8 cellular contexts compared by ENCODE assay signal in genomic region chr6:143451531-143451930, GRCh38. TPM values are rescaled to one million over a fixed set of nuclear protein-coding genes. Genes with fewer than 3 reads are reported as not detected.
DNase-seq lines count a peak whose midpoint lies in the region; ATAC-seq and TF ChIP-seq lines count a peak whose summit lies in the region.

No MANE protein-coding gene starts in this region.

- no peak overlapping the region for H3K9ac ChIP-seq in HUES48 (ENCODE audit: low read depth, low read length)

- H3K4me3 ChIP-seq in AG04449 (ENCODE audit: low read depth, low read length), result peak overlapping the region; percentile 99
- peak overlapping the region; percentile 96 for H3K4me3 ChIP-seq in HUES48 (ENCODE audit: low read depth, low read length)
- peak overlapping the region; percentile 93 for H3K4me3 ChIP-seq in astrocyte of the spinal cord (ENCODE audit: low read depth, low read length)
- H3K4me3 ChIP-seq in mesodermal cell (ENCODE audit: extremely low read depth, insufficient read depth, low read length, poor library complexity, severe bottlenecking), result peak overlapping the region; percentile 84

- DNase-seq in AG04449 (ENCODE audit: low read depth, low spot score), result no peak
- DNase-seq in astrocyte of the spinal cord (ENCODE audit: low read depth, low spot score), result no peak
- no peak for DNase-seq in DMS79 (lab: John Stamatoyannopoulos, UW)
- DNase-seq in dermis blood vessel endothelial cell, result no peak
- DNase-seq in COR-L47 (lab: John Stamatoyannopoulos, UW), result no peak

- POLR2A ChIA-PET in AG04449 (lab: Yijun Ruan, JAX), result no interaction called here

- no peak overlapping the region for H3K27ac ChIP-seq in HUES48 (ENCODE audit: low read depth, low read length)
- H3K27ac ChIP-seq in mesodermal cell (ENCODE audit: low read depth, low read length, severe bottlenecking), result no peak overlapping the region

- H3K4me1 ChIP-seq in HUES48 (ENCODE audit: control insufficient read depth, insufficient read depth, low read length) (peaks cover 8% of the 10 kb centered on the region; the same call in 1 of the 2 replicates), mesodermal cell (ENCODE audit: control insufficient read depth, insufficient read depth, low read length, poor library complexity, severe bottlenecking) (no peaks in the 10 kb centered on the region)

- WGBS in mesodermal cell (ENCODE audit: insufficient coverage in 2 of 2), 2 experiments, result 71% methylated on average over 2 of the region's 4 CpGs; no CpG with 5 or more reads in 1 of the 2 experiments

- CTCF ChIA-PET in AG04449 (lab: Yijun Ruan, JAX), result no interaction called here

- no peaks in the 10 kb centered on the region for H3K9me3 ChIP-seq in HUES48 (ENCODE audit: control insufficient read depth, insufficient read depth, low read length)
- no peaks in the 10 kb centered on the region for H3K9me3 ChIP-seq in mesodermal cell (ENCODE audit: control insufficient read depth, low read length)

- in situ Hi-C loops in astrocyte of the spinal cord (cut with HindIII; ENCODE audit: low sequenced_read_pairs), result no loop called here

- H3K27me3 ChIP-seq in HUES48 (ENCODE audit: control insufficient read depth, insufficient read depth, low read length), result no peaks in the 10 kb centered on the region

- no peak for ATAC-seq in HG03432 (IDR thresholded peaks at IDR 0.05; ENCODE audit: unreplicated experiment)

- H3K36me3 ChIP-seq in HUES48 (ENCODE audit: control insufficient read depth, insufficient read depth, low read length), result 0 out of 2 replicates have a peak, but pooled peaks cover 3% of the 10 kb centered on the region
- peaks cover 4% of the 10 kb centered on the region for H3K36me3 ChIP-seq in mesodermal cell (ENCODE audit: control insufficient read depth, insufficient read depth, low read length)

- TF ChIP-seq CTCF in AG04449 (IDR thresholded peaks at IDR 0.05; ENCODE audit: insufficient read depth, low read length, missing control alignments) (no peak), astrocyte of the spinal cord (IDR thresholded peaks at IDR 0.05; ENCODE audit: low read depth, low read length) (no peak)

RNA-seq across cellular contexts. Expression of gene PEX3, which starts 0.9 kb away (rescaled TPM):
- 11.0 TPM for polyA plus RNA-seq in mesodermal cell (2013, experiment 1 of 2)
- 13.2 TPM for polyA plus RNA-seq in mesodermal cell (2013, experiment 2 of 2)
- 15.1 and 23.4 TPM in 2 replicates for total RNA-seq in dermis blood vessel endothelial cell

RNA-seq across cellular contexts. Expression of gene ADAT2, which starts 1.0 kb away (rescaled TPM):
- polyA plus RNA-seq in mesodermal cell (2013, experiment 1 of 2), result 4.7 TPM
- polyA plus RNA-seq in mesodermal cell (2013, experiment 2 of 2), result 7.0 TPM
- 3.1 and 3.8 TPM in 2 replicates for total RNA-seq in dermis blood vessel endothelial cell

RNA-seq across cellular contexts. Expression of gene FUCA2, which starts 60.0 kb away (rescaled TPM):
- polyA plus RNA-seq in mesodermal cell (2013, experiment 1 of 2), result 57.1 TPM
- polyA plus RNA-seq in mesodermal cell (2013, experiment 2 of 2), result 52.3 TPM
- 30.3 and 52.8 TPM in 2 replicates for total RNA-seq in dermis blood vessel endothelial cell
